8 cellular contexts compared by ENCODE assay signal in the genomic region with DNA sequence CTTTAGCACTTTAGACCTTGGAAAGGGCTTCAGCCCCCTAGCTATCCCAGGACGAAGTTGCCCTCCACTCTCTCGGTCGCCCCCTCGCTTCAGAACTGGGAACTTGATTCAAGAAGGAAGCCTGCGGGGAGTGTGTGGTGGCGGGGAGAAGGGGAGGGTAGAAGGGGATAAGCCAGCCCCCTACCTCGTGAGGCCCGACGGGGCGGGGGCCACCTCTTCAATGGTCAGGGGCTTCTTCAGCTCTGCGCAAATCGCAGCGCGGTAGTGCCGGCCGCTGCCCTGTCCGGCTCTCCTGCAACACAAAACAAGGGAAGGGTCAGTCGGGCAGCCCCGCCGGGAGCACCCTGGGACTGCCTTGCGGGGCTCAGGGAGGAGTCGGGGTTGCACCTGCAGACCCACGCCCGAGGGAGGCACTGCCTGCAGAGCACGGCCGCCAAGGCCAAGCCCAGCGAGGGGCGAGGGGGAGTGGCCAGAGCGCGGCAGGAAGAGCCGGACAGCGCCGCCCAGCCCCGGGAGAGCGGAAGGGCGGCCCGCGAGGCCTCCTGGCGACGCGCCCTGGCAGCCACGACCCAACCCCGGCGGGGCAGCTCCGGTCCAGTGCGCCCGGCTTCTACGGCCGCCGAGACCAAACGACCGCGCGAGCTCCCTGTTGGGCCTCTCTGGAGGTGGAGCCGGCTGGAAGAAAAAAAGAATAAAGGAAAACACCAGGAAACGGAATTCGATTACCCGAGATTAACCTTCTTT. TPM values are rescaled to one million over a fixed set of nuclear protein-coding genes. Genes with fewer than 3 reads are reported as not detected.
DNase-seq lines count a peak whose midpoint lies in the region; ATAC-seq and TF ChIP-seq lines count a peak whose summit lies in the region.

No MANE protein-coding gene starts in this region.

- no peaks in the 10 kb centered on the region for H3K27me3 ChIP-seq in mammary epithelial cell (ENCODE audit: insufficient read depth, low read length)
- no peaks in the 10 kb centered on the region for H3K27me3 ChIP-seq in iPS-18a (ENCODE audit: control insufficient read depth, insufficient read depth, low read length)

- H3K4me3 ChIP-seq in mammary epithelial cell (replicated peaks in 1 of 3; ENCODE audit: insufficient read depth in 1 of 3, low read depth in 2 of 3, low read length in 3 of 3) (peak overlapping the region; percentile 65 to 78 (median 75)), iPS-18a (ENCODE audit: low read length) (peak overlapping the region; percentile 53)

- H3K27ac ChIP-seq in mammary epithelial cell (ENCODE audit: insufficient read depth, low read depth, low read length), result peak overlapping the region; percentile 52
- no peak overlapping the region for H3K27ac ChIP-seq in iPS-18a (ENCODE audit: low read length)

- H3K27ac Mint-ChIP-seq in CD14-positive monocyte, result peak overlapping the region; percentile 16 to 85 (median 76)

- H3K9ac ChIP-seq in mammary epithelial cell (ENCODE audit: insufficient read depth, low read length) (peak overlapping the region; percentile 81), iPS-18a (ENCODE audit: low read length) (no peak overlapping the region)

- no peaks in the 10 kb centered on the region for H3K79me2 ChIP-seq in mammary epithelial cell (ENCODE audit: insufficient read depth, low read length)

- peaks cover 7 to 13% of the 10 kb centered on the region in 2 donors for H3K36me3 Mint-ChIP-seq in CD14-positive monocyte

- DNase-seq in CD14-positive monocyte (ENCODE audit: low spot score), result peak; percentile 63
- DNase-seq in KBM-7, result peak; percentile 83
- DNase-seq in mammary epithelial cell, result peak; percentile 48
- DNase-seq in renal cortical epithelial cell (ENCODE audit: low read depth), result peak; percentile 48
- no peak for DNase-seq in activated CD8-positive, alpha-beta memory T cell treated with anti-CD3 and anti-CD28 coated beads for 24 hours

- peak overlapping the region; percentile 95 for H3K4me2 ChIP-seq in mammary epithelial cell (ENCODE audit: insufficient read depth, low read depth, low read length)

- CTCF ChIA-PET in mammary epithelial cell (lab: Charles Lee; ENCODE audit: low non-redundant PET), result interaction anchor here (0.6 kb wide), 2 partner anchors 85 to 114 kb away, joined by 3 to 6 read pairs; no protein-coding TSS in a partner anchor

- TF ChIP-seq CTCF in CD14-positive monocyte (IDR thresholded peaks at IDR 0.05) (peak; percentile 81), mammary epithelial cell (conservative IDR thresholded peaks at IDR 0.05 in 1 of 2, IDR thresholded peaks at IDR 0.05 in 1 of 2; ENCODE audit: extremely low read depth in 1 of 2, insufficient read depth in 1 of 2, low read depth in 1 of 2, low read length in 2 of 2) (peak; percentile 62 to 64)

- H4K20me1 ChIP-seq in mammary epithelial cell (ENCODE audit: insufficient read depth, low read length), result no peaks in the 10 kb centered on the region

- intact Hi-C loops in CD14-positive monocyte (cut with micrococcal nuclease) (loop anchor here (10.0 kb wide), 1 partner anchor 247 kb away; no protein-coding TSS in a partner anchor), mammary epithelial cell (cut with micrococcal nuclease) (no loop called here)

- peak overlapping the region; percentile 99 for H2AFZ ChIP-seq in mammary epithelial cell (ENCODE audit: low read depth, low read length)

- peaks cover 0 to 6% (median 2%) of the 10 kb centered on the region in 3 donors for H3K27me3 Mint-ChIP-seq in CD14-positive monocyte (ENCODE audit: low read depth in 3 of 3)

- ATAC-seq in GM19395 (IDR thresholded peaks at IDR 0.05; ENCODE audit: unreplicated experiment), result no peak
- no peak for ATAC-seq in GM18861 (IDR thresholded peaks at IDR 0.05; ENCODE audit: unreplicated experiment)

- peaks cover 11% of the 10 kb centered on the region for H3K4me1 ChIP-seq in mammary epithelial cell (ENCODE audit: insufficient read depth, low read length)
- no peaks in the 10 kb centered on the region for H3K4me1 ChIP-seq in iPS-18a (ENCODE audit: control insufficient read depth, low read depth, low read length)

- peaks cover 0 to 4% (median 0%) of the 10 kb centered on the region in 7 donors for H3K9me3 Mint-ChIP-seq in CD14-positive monocyte

- in situ Hi-C loops in KBM-7 (cut with MboI; ENCODE audit: low pct_unique_long_range_greater_than_20kb, low sequenced_read_pairs), result no loop called here
- in situ Hi-C loops in mammary epithelial cell (cut with MboI; ENCODE audit: low sequenced_read_pairs in 2 of 2), result loop anchor here in 1 of 2 donors (10.0 kb wide), 1 partner anchor 237 kb away; no protein-coding TSS in a partner anchor

- H3K9me3 ChIP-seq in mammary epithelial cell (replicated peaks; ENCODE audit: insufficient read depth, low read length) (no peaks in the 10 kb centered on the region), iPS-18a (ENCODE audit: control insufficient read depth, low read depth, low read length) (no peaks in the 10 kb centered on the region)

- no peaks in the 10 kb centered on the region for H3K36me3 ChIP-seq in mammary epithelial cell (ENCODE audit: insufficient read depth, low read length)
- no peaks in the 10 kb centered on the region for H3K36me3 ChIP-seq in iPS-18a (ENCODE audit: control insufficient read depth, low read depth, low read length)

- peak overlapping the region; percentile 82 to 91 for H3K4me3 Mint-ChIP-seq in CD14-positive monocyte

- no TSS peak for BruUV-seq in mammary epithelial cell (replicated peaks; lab: Mats Ljungman, UMichigan)

- H3K4me1 Mint-ChIP-seq in CD14-positive monocyte, result peaks cover 7% of the 10 kb centered on the region

- 10% methylated on average over 23 of the region's 58 CpGs for WGBS in mammary epithelial cell (ENCODE audit: low coverage, missing lambda C conversion rate)

- dilution Hi-C loops in mammary epithelial cell (cut with HindIII; ENCODE audit: low sequenced_read_pairs), result no loop called here

RNA-seq across cellular contexts. Expression of a gene that starts 56.2 kb away (rescaled TPM):
- polyA plus RNA-seq in CD14-positive monocyte, result under 1 TPM; 0.15 to 0.63 TPM
- 10 to 100 TPM; 45.3 to 53.7 TPM for total RNA-seq in mammary epithelial cell
- 34.0 TPM for polyA plus RNA-seq in mammary epithelial cell
- 61.1 TPM for polyA minus RNA-seq in mammary epithelial cell
- total RNA-seq in renal cortical epithelial cell, result 11.3 and 28.6 TPM in 2 replicates
